11 cellular contexts compared by ENCODE assay signal in genomic region chr5:124157320-124157719, GRCh38.
DNase-seq lines count a peak whose midpoint lies in the region; ATAC-seq and TF ChIP-seq lines count a peak whose summit lies in the region.
"Had no signal": no experiment of that assay in that cellular context is flagged by ENCODE, and none has a peak within 500 bp of the region (broad histone marks: within the 10 kb centered on the region; RNA-seq: fewer than 3 reads in every experiment).

No MANE protein-coding gene starts in this region.

- intact Hi-C loops in CD8-positive, alpha-beta T cell (cut with DNase I, micrococcal nuclease): no loop called here
- intact Hi-C loops in PC-3 (cut with micrococcal nuclease): loop anchor here (5.0 kb wide), 1 partner anchor 205 kb away; no protein-coding TSS in a partner anchor
- intact Hi-C loops in stomach (cut with DNase I; ENCODE audit: low total_unique reads): no loop called here
- intact Hi-C loops in prostate gland (cut with DNase I): no loop called here

- ATAC-seq in CD8-positive, alpha-beta T cell: no peak
- ATAC-seq in GM21825 (IDR thresholded peaks at IDR 0.05; ENCODE audit: unreplicated experiment) (peak; percentile 50), PC-3 (no peak)

- peaks cover 19% of the 10 kb centered on the region for H3K9me3 Mint-ChIP-seq in CD8-positive, alpha-beta T cell

- TF ChIP-seq EP300 in stomach (IDR thresholded peaks at IDR 0.05): no peak

- no peaks in the 10 kb centered on the region for H3K9me3 ChIP-seq in CD8-positive, alpha-beta T cell (ENCODE audit: low read length)
- H3K9me3 ChIP-seq in PC-3 (ENCODE audit: low read length): no peaks in the 10 kb centered on the region
- peaks cover 0 to 33% (median 20%) of the 10 kb centered on the region in 4 donors for H3K9me3 ChIP-seq in stomach
- H3K9me3 ChIP-seq in prostate gland: no peaks in the 10 kb centered on the region

- H3K9me2 ChIP-seq in PC-3 (replicated peaks; ENCODE audit: low read length): no peaks in the 10 kb centered on the region

- no TSS peak for BruUV-seq in PC-3 (replicated peaks; lab: Mats Ljungman, UMichigan)

- H3K4me1 ChIP-seq in CD8-positive, alpha-beta T cell (ENCODE audit: insufficient read depth, low read length): no peaks in the 10 kb centered on the region
- H3K4me1 ChIP-seq in PC-3 (ENCODE audit: insufficient read depth, low read length) (no peaks in the 10 kb centered on the region), stomach (peaks cover 0 to 12% (median 11%) of the 10 kb centered on the region in 4 donors), prostate gland (replicated peaks) (no peaks in the 10 kb centered on the region)
- H3K4me1 ChIP-seq: right lobe of liver had no signal

- WGBS in stomach, 5 donors: 4 to 20% (median 13%) methylated on average over 2 of the region's 2 CpGs
- 12% methylated on average over 2 of the region's 2 CpGs for WGBS in prostate gland

- no peak for TF ChIP-seq POLR2A in stomach (IDR thresholded peaks at IDR 0.05)
- TF ChIP-seq POLR2A in prostate gland (IDR thresholded peaks at IDR 0.05): no peak

- H3K27me3 Mint-ChIP-seq in CD8-positive, alpha-beta T cell (ENCODE audit: low read depth): no peaks in the 10 kb centered on the region

- POLR2A ChIA-PET in CD8-positive, alpha-beta T cell (lab: Charles Lee): no interaction called here
- POLR2A ChIA-PET in PC-3 (lab: Charles Lee; ENCODE audit: unreplicated experiment): no interaction called here

- H3K36me3 ChIP-seq in CD8-positive, alpha-beta T cell (ENCODE audit: insufficient read depth, low read length): no peaks in the 10 kb centered on the region
- no peaks in the 10 kb centered on the region for H3K36me3 ChIP-seq in PC-3 (ENCODE audit: low read depth, low read length)
- H3K36me3 ChIP-seq in stomach: no peaks in the 10 kb centered on the region
- no peaks in the 10 kb centered on the region for H3K36me3 ChIP-seq in prostate gland
- H3K36me3 ChIP-seq: right lobe of liver had no signal

- H4K20me1 ChIP-seq in PC-3 (ENCODE audit: low read length): no peaks in the 10 kb centered on the region

- no peak overlapping the region for H3K27ac ChIP-seq in CD8-positive, alpha-beta T cell (ENCODE audit: low read depth, low read length)
- no peak overlapping the region for H3K27ac ChIP-seq in PC-3 (ENCODE audit: low read length)
- H3K27ac ChIP-seq in stomach: peak overlapping the region in 1 of 5 donors; percentile 10
- no peak overlapping the region for H3K27ac ChIP-seq in prostate gland
- H3K27ac ChIP-seq: right lobe of liver had no signal

- no peak for DNase-seq in CD8-positive, alpha-beta T cell
- no peak for DNase-seq in PC-3
- DNase-seq in fibroblast of villous mesenchyme (ENCODE audit: low read depth): peak; percentile 44
- DNase-seq in stimulated activated naive CD4-positive, alpha-beta T cell treated with Interleukin-2 at 50 U/mL for 16 hours (lab: John Stamatoyannopoulos, UW): no peak
- no peak for DNase-seq in stomach
- no peak for DNase-seq in prostate gland (ENCODE audit: low spot score)
- DNase-seq in NCI-H1930 (lab: John Stamatoyannopoulos, UW): no peak
- DNase-seq: H9, right lobe of liver, substantia nigra had no signal

- H3F3A ChIP-seq in PC-3 (ENCODE audit: low read length, unreplicated experiment): no peaks in the 10 kb centered on the region

- no peaks in the 10 kb centered on the region for H3K79me2 ChIP-seq in PC-3 (ENCODE audit: low read length)

- no peak overlapping the region for H3K4me3 ChIP-seq in CD8-positive, alpha-beta T cell (ENCODE audit: low read depth, low read length)
- H3K4me3 ChIP-seq in PC-3 (ENCODE audit: low read length) (peak overlapping the region; percentile 52), fibroblast of villous mesenchyme (ENCODE audit: low read depth, low read length) (peak overlapping the region; percentile 28), stomach (peak overlapping the region in 1 of 4 donors; percentile 14), prostate gland (no peak overlapping the region)
- H3K4me3 ChIP-seq: right lobe of liver had no signal

- H3K4me3 Mint-ChIP-seq in CD8-positive, alpha-beta T cell: peak overlapping the region; percentile 74
- H3K4me3 Mint-ChIP-seq: H9 had no signal

- peak overlapping the region; percentile 69 for H3K27ac Mint-ChIP-seq in CD8-positive, alpha-beta T cell
- H3K27ac Mint-ChIP-seq: H9 had no signal

- H3K36me3 Mint-ChIP-seq in CD8-positive, alpha-beta T cell: no peaks in the 10 kb centered on the region

- H3K27me3 ChIP-seq in CD8-positive, alpha-beta T cell (ENCODE audit: insufficient read depth, low read length): no peaks in the 10 kb centered on the region
- H3K27me3 ChIP-seq in PC-3 (ENCODE audit: low read length): no peaks in the 10 kb centered on the region
- no peaks in the 10 kb centered on the region for H3K27me3 ChIP-seq in stomach
- no peaks in the 10 kb centered on the region for H3K27me3 ChIP-seq in prostate gland (replicated peaks; ENCODE audit: insufficient read depth)
- H3K27me3 ChIP-seq: right lobe of liver had no signal

- H3K9ac ChIP-seq in PC-3 (ENCODE audit: low read length): no peak overlapping the region

- CTCF ChIA-PET in CD8-positive, alpha-beta T cell (lab: Charles Lee): interaction anchor here (1.3 kb wide), 1 partner anchor 9 kb away, joined by 3 read pairs; no protein-coding TSS in a partner anchor
- CTCF ChIA-PET in PC-3 (lab: Charles Lee): no interaction called here

- peak overlapping the region; percentile 78 for H2AFZ ChIP-seq in PC-3 (ENCODE audit: low read length)

- TF ChIP-seq CTCF in CD8-positive, alpha-beta T cell (IDR thresholded peaks at IDR 0.05): no peak
- TF ChIP-seq CTCF in PC-3 (conservative IDR thresholded peaks at IDR 0.05; ENCODE audit: low read depth, low read length) (no peak), fibroblast of villous mesenchyme (IDR thresholded peaks at IDR 0.05; ENCODE audit: insufficient read depth, low read depth, low read length) (no peak), stomach (IDR thresholded peaks at IDR 0.05) (no peak), prostate gland (IDR thresholded peaks at IDR 0.05) (no peak)

- H3K4me1 Mint-ChIP-seq in CD8-positive, alpha-beta T cell (ENCODE audit: low read depth): peaks cover 24% of the 10 kb centered on the region
- H3K4me1 Mint-ChIP-seq: H9 had no signal

- H3K4me2 ChIP-seq in PC-3 (ENCODE audit: low read length): peak overlapping the region; percentile 79

Comparison
In these comparisons a context has a peak if more than half of its experiments do, and no peak if none do; other contexts are left out.
1. H3K4me3 ChIP-seq: peak in PC-3 (single experiment) and fibroblast of villous mesenchyme (single experiment); none in CD8-positive, alpha-beta T cell (single experiment) and prostate gland (0 of 2).